Comparison of ENCODE assay signal across 22 cellular contexts in genomic region chr16:12386076-12386641, GRCh38.
"Had no signal": no experiment of that assay in that cellular context is flagged by ENCODE, and none has a peak within 500 bp of the region (broad histone marks: within the 10 kb centered on the region; RNA-seq: fewer than 3 reads in every experiment).

No MANE protein-coding gene starts in this region.

- H3K36me3 ChIP-seq: neutrophil, thyroid gland had no signal

- H3K36me3 Mint-ChIP-seq: natural killer cell; stimulated activated effector memory CD8-positive, alpha-beta T cell treated with anti-CD3 and anti-CD28 coated beads, Interleukin-12 subunit alpha, Interleukin-12 subunit beta, amount 100 ng/mL, for 72 hours had no signal

- H3K4me3 ChIP-seq: body of pancreas, dorsolateral prefrontal cortex, thyroid gland had no signal

- H3K9me3 ChIP-seq: body of pancreas, neutrophil, thyroid gland had no signal

- H2AFZ ChIP-seq: parathyroid adenoma had no signal

- H3K4me1 ChIP-seq: body of pancreas, parathyroid adenoma, thyroid gland had no signal

- DNase-seq: activated B cell treated with CpG ODN at 0.5 μM for 24 hours; activated CD4-positive, alpha-beta memory T cell treated with anti-CD3 and anti-CD28 coated beads for 36 hours; activated CD4-positive, alpha-beta T cell treated with anti-CD3 and anti-CD28 coated beads for 4 hours; activated naive CD4-positive, alpha-beta T cell; activated naive CD8-positive, alpha-beta T cell treated with anti-CD3 and anti-CD28 coated beads for 36 hours; activated T-cell treated with anti-CD3 and anti-CD28 coated beads for 4 hours; amygdala; body of pancreas; foreskin fibroblast; glutamatergic neuron; hippocampal formation; immature natural killer cell; natural killer cell; stimulated activated CD4-positive, alpha-beta T cell treated with anti-CD3 and anti-CD28 coated beads, Interleukin-4, amount 100 ng/mL, for 24 hours; thyroid gland had no signal

- H3K9me3 Mint-ChIP-seq: activated B cell treated with CpG ODN at 0.5 μM for 24 hours; activated CD4-positive, alpha-beta memory T cell treated with anti-CD3 and anti-CD28 coated beads for 36 hours; activated naive CD8-positive, alpha-beta T cell treated with anti-CD3 and anti-CD28 coated beads for 36 hours; immature natural killer cell; memory B cell; natural killer cell; stimulated activated effector memory CD8-positive, alpha-beta T cell treated with anti-CD3 and anti-CD28 coated beads, Interleukin-12 subunit alpha, Interleukin-12 subunit beta, amount 100 ng/mL, for 72 hours had no signal

- H3K4me1 Mint-ChIP-seq: activated B cell treated with CpG ODN at 0.5 μM for 24 hours; activated naive CD8-positive, alpha-beta T cell treated with anti-CD3 and anti-CD28 coated beads for 36 hours; stimulated activated effector memory CD8-positive, alpha-beta T cell treated with anti-CD3 and anti-CD28 coated beads, Interleukin-12 subunit alpha, Interleukin-12 subunit beta, amount 100 ng/mL, for 72 hours had no signal

- H3K27me3 Mint-ChIP-seq: activated B cell treated with CpG ODN at 0.5 μM for 24 hours; activated CD4-positive, alpha-beta memory T cell treated with anti-CD3 and anti-CD28 coated beads for 36 hours; activated naive CD8-positive, alpha-beta T cell treated with anti-CD3 and anti-CD28 coated beads for 36 hours; memory B cell had no signal

- H3K27ac Mint-ChIP-seq: activated B cell treated with CpG ODN at 0.5 μM for 24 hours; activated CD4-positive, alpha-beta memory T cell treated with anti-CD3 and anti-CD28 coated beads for 36 hours; activated naive CD8-positive, alpha-beta T cell treated with anti-CD3 and anti-CD28 coated beads for 36 hours; immature natural killer cell; memory B cell; natural killer cell; stimulated activated effector memory CD8-positive, alpha-beta T cell treated with anti-CD3 and anti-CD28 coated beads, Interleukin-12 subunit alpha, Interleukin-12 subunit beta, amount 100 ng/mL, for 72 hours had no signal

- ATAC-seq: body of pancreas; natural killer cell; sciatic nerve; stimulated activated effector memory CD8-positive, alpha-beta T cell treated with anti-CD3 and anti-CD28 coated beads, Interleukin-12 subunit alpha, Interleukin-12 subunit beta, amount 100 ng/mL, for 72 hours had no signal

- H3K27me3 ChIP-seq: body of pancreas, dorsolateral prefrontal cortex, neutrophil, thyroid gland had no signal

- H3K4me3 Mint-ChIP-seq: activated B cell treated with CpG ODN at 0.5 μM for 24 hours; activated CD4-positive, alpha-beta memory T cell treated with anti-CD3 and anti-CD28 coated beads for 36 hours; activated naive CD8-positive, alpha-beta T cell treated with anti-CD3 and anti-CD28 coated beads for 36 hours; immature natural killer cell; memory B cell; natural killer cell; stimulated activated effector memory CD8-positive, alpha-beta T cell treated with anti-CD3 and anti-CD28 coated beads, Interleukin-12 subunit alpha, Interleukin-12 subunit beta, amount 100 ng/mL, for 72 hours had no signal

- H3K27ac ChIP-seq: body of pancreas, epithelial cell of prostate, neutrophil, parathyroid adenoma, thyroid gland had no signal

- H3K9ac ChIP-seq: parathyroid adenoma had no signal
